ENCODE assay signal across 8 cellular contexts in genomic region chr15:90648137-90649070, GRCh38.
A peak's percentile ranks its signal among the peaks of the same experiment; 100 is the strongest.
DNase-seq lines count a peak whose midpoint lies in the region; ATAC-seq and TF ChIP-seq lines count a peak whose summit lies in the region.

No MANE protein-coding gene starts in this region.

- H3K27ac ChIP-seq in A673 (ENCODE audit: low read depth, low read length, poor library complexity, severe bottlenecking): peak overlapping the region; percentile 80

- no peak overlapping the region for H3K4me3 ChIP-seq in A673 (ENCODE audit: low read depth, low read length, poor library complexity, severe bottlenecking)

- POLR2A ChIA-PET in A673 (lab: Charles Lee; ENCODE audit: low non-redundant PET): interaction anchor here (0.5 kb wide), 1 partner anchor 333 kb away, joined by 5 read pairs; no protein-coding TSS in a partner anchor

- peaks cover 29% of the 10 kb centered on the region for H3K4me1 ChIP-seq in A673 (ENCODE audit: insufficient read depth, low read length, poor library complexity, severe bottlenecking)

- peak overlapping the region; percentile 94 for H3K27ac Mint-ChIP-seq in activated CD8-positive, alpha-beta memory T cell treated with anti-CD3 and anti-CD28 coated beads, Interleukin-2, amount 10 ng/mL, durations not matched to agents 7 days and 5 days
- H3K27ac Mint-ChIP-seq in stimulated activated naive CD8-positive, alpha-beta T cell treated with anti-CD3 and anti-CD28 coated beads, Interleukin-15, Interleukin-2, amounts not matched to agents 100 ng/mL and 50 ng/mL, for 24 hours: peak overlapping the region; percentile 89

- in situ Hi-C loops in GM13976 (cut with MboI; ENCODE audit: low sequenced_read_pairs, unreplicated experiment): loop anchor here (5.0 kb wide), 1 partner anchor 239 kb away; no protein-coding TSS in a partner anchor

- no peaks in the 10 kb centered on the region for H3K9me3 ChIP-seq in A673 (ENCODE audit: low read depth, low read length, poor library complexity, severe bottlenecking)

- H3K4me3 Mint-ChIP-seq in activated CD8-positive, alpha-beta memory T cell treated with anti-CD3 and anti-CD28 coated beads, Interleukin-2, amount 10 ng/mL, durations not matched to agents 7 days and 5 days: peak overlapping the region; percentile 46
- H3K4me3 Mint-ChIP-seq in stimulated activated naive CD8-positive, alpha-beta T cell treated with anti-CD3 and anti-CD28 coated beads, Interleukin-15, Interleukin-2, amounts not matched to agents 100 ng/mL and 50 ng/mL, for 24 hours: peak overlapping the region; percentile 70

- H3K27me3 Mint-ChIP-seq in activated CD8-positive, alpha-beta memory T cell treated with anti-CD3 and anti-CD28 coated beads, Interleukin-2, amount 10 ng/mL, durations not matched to agents 7 days and 5 days: no peaks in the 10 kb centered on the region
- H3K27me3 Mint-ChIP-seq in stimulated activated naive CD8-positive, alpha-beta T cell treated with anti-CD3 and anti-CD28 coated beads, Interleukin-15, Interleukin-2, amounts not matched to agents 100 ng/mL and 50 ng/mL, for 24 hours: no peaks in the 10 kb centered on the region

- intact Hi-C loops in A673 (cut with micrococcal nuclease; ENCODE audit: unreplicated experiment): loop anchor here (1.0 to 5.0 kb wide), 4 partner anchors 44 to 284 kb away; partner anchors contain the start of genes BLM and HDDC3

- ATAC-seq in HG03378 (IDR thresholded peaks at IDR 0.05; ENCODE audit: unreplicated experiment): peak; percentile 67
- peak; percentile 84 for ATAC-seq in activated CD8-positive, alpha-beta memory T cell treated with anti-CD3 and anti-CD28 coated beads, Interleukin-2, amount 10 ng/mL, durations not matched to agents 7 days and 5 days

- TF ChIP-seq CTCF in A673 (conservative IDR thresholded peaks at IDR 0.05; ENCODE audit: low read depth, low read length): peak; percentile 91
- peak; percentile 65 for TF ChIP-seq CTCF in GM13976 (IDR thresholded peaks at IDR 0.05; ENCODE audit: borderline replicate concordance, control extremely low read depth, extremely low read depth, insufficient read depth, missing control alignments)

- H3K4me1 Mint-ChIP-seq in activated CD8-positive, alpha-beta memory T cell treated with anti-CD3 and anti-CD28 coated beads, Interleukin-2, amount 10 ng/mL, durations not matched to agents 7 days and 5 days: peaks cover 35% of the 10 kb centered on the region
- H3K4me1 Mint-ChIP-seq in stimulated activated naive CD8-positive, alpha-beta T cell treated with anti-CD3 and anti-CD28 coated beads, Interleukin-15, Interleukin-2, amounts not matched to agents 100 ng/mL and 50 ng/mL, for 24 hours (ENCODE audit: low read depth): peaks cover 36% of the 10 kb centered on the region

- H3K9me3 Mint-ChIP-seq in activated CD8-positive, alpha-beta memory T cell treated with anti-CD3 and anti-CD28 coated beads, Interleukin-2, amount 10 ng/mL, durations not matched to agents 7 days and 5 days (ENCODE audit: low read depth): no peaks in the 10 kb centered on the region
- H3K9me3 Mint-ChIP-seq in stimulated activated naive CD8-positive, alpha-beta T cell treated with anti-CD3 and anti-CD28 coated beads, Interleukin-15, Interleukin-2, amounts not matched to agents 100 ng/mL and 50 ng/mL, for 24 hours: no peaks in the 10 kb centered on the region

- CTCF ChIA-PET in A673 (lab: Charles Lee): interaction anchor here (0.5 to 1.2 kb wide), 15 partner anchors 10 to 287 kb away, joined by 3 to 17 read pairs (median 3); partner anchors contain the start of genes BLM, FURIN, HDDC3 and UNC45A
- CTCF ChIA-PET in activated CD8-positive, alpha-beta memory T cell treated with anti-CD3 and anti-CD28 coated beads, Interleukin-2, amount 10 ng/mL, durations not matched to agents 7 days and 5 days (lab: Charles Lee): interaction anchor here (0.5 to 3.1 kb wide), 32 partner anchors 8 to 328 kb away, joined by 3 to 36 read pairs (median 4); partner anchors contain the start of genes BLM, FES, FURIN and HDDC3

- TSS peak; percentile 92 for BruUV-seq in A673 (replicated peaks; lab: Mats Ljungman, UMichigan)

- H3K36me3 Mint-ChIP-seq in activated CD8-positive, alpha-beta memory T cell treated with anti-CD3 and anti-CD28 coated beads, Interleukin-2, amount 10 ng/mL, durations not matched to agents 7 days and 5 days: peaks cover 6% of the 10 kb centered on the region
- peaks cover 2% of the 10 kb centered on the region for H3K36me3 Mint-ChIP-seq in stimulated activated naive CD8-positive, alpha-beta T cell treated with anti-CD3 and anti-CD28 coated beads, Interleukin-15, Interleukin-2, amounts not matched to agents 100 ng/mL and 50 ng/mL, for 24 hours (ENCODE audit: low read depth)

- no peaks in the 10 kb centered on the region for H3K36me3 ChIP-seq in A673 (ENCODE audit: insufficient read depth, low read length, poor library complexity, severe bottlenecking)

- no peaks in the 10 kb centered on the region for H3K27me3 ChIP-seq in A673 (replicated peaks; ENCODE audit: insufficient read depth, low read depth, low read length, poor library complexity)

- DNase-seq in A673 (ENCODE audit: low spot score) (peak; percentile 84), GM13976 (ENCODE audit: low spot score) (peak; percentile 78), NOMO-1 (lab: John Stamatoyannopoulos, UW; ENCODE audit: unreplicated experiment in 2 of 2) (peak; percentile 77 to 92), epidermal melanocyte (ENCODE audit: insufficient read length, low spot score) (peak; percentile 51), mucosa of gallbladder (ENCODE audit: low spot score) (peak; percentile 71)
- DNase-seq in activated CD8-positive, alpha-beta memory T cell treated with anti-CD3 and anti-CD28 coated beads, Interleukin-2, amount 10 ng/mL, durations not matched to agents 7 days and 5 days: peak; percentile 95
